ENCODE assay signal across 1 cellular context in the genomic region with DNA sequence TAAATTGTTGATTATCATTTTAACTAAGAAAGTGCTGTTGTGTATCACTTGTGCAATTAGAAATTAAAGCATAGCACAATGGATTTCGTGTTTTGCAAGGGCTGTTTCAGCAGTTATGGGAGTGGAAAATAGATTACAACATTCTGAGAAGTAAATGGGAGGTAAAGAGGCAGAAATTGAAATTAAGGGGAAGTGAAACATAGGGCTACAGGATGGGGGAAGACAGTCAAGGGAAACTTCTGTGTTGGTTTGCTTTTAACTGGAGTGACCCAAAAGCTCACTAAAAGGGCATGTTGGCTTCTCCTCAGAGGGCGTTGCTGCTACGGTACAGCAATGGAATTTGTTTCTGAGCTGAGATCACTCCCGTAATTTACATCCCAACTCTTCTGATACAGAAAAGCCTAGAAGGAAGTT.
TF ChIP-seq lines count a peak whose summit lies in the region.

No MANE protein-coding gene starts in this region.

TF ChIP-seq in SK-N-SH, 30 proteins besides CTCF, POLR2A, EP300 and RAD21 (continued from another document):
- no peak for TF ChIP-seq TAF1 (IDR thresholded peaks at IDR 0.05; ENCODE audit: borderline replicate concordance, low read depth, low read length)
- TF ChIP-seq SIN3A (IDR thresholded peaks at IDR 0.05; ENCODE audit: borderline replicate concordance, low read depth, low read length), result no peak
- TF ChIP-seq RCOR1 (IDR thresholded peaks at IDR 0.05; ENCODE audit: low read length), result no peak
- TF ChIP-seq, protein P1, sequence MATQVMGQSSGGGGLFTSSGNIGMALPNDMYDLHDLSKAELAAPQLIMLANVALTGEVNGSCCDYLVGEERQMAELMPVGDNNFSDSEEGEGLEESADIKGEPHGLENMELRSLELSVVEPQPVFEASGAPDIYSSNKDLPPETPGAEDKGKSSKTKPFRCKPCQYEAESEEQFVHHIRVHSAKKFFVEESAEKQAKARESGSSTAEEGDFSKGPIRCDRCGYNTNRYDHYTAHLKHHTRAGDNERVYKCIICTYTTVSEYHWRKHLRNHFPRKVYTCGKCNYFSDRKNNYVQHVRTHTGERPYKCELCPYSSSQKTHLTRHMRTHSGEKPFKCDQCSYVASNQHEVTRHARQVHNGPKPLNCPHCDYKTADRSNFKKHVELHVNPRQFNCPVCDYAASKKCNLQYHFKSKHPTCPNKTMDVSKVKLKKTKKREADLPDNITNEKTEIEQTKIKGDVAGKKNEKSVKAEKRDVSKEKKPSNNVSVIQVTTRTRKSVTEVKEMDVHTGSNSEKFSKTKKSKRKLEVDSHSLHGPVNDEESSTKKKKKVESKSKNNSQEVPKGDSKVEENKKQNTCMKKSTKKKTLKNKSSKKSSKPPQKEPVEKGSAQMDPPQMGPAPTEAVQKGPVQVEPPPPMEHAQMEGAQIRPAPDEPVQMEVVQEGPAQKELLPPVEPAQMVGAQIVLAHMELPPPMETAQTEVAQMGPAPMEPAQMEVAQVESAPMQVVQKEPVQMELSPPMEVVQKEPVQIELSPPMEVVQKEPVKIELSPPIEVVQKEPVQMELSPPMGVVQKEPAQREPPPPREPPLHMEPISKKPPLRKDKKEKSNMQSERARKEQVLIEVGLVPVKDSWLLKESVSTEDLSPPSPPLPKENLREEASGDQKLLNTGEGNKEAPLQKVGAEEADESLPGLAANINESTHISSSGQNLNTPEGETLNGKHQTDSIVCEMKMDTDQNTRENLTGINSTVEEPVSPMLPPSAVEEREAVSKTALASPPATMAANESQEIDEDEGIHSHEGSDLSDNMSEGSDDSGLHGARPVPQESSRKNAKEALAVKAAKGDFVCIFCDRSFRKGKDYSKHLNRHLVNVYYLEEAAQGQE (IDR thresholded peaks at IDR 0.05; ENCODE audit: low read depth, low read length), result no peak
- TF ChIP-seq MEF2A (IDR thresholded peaks at IDR 0.05; ENCODE audit: borderline replicate concordance, low read depth), result no peak
- TF ChIP-seq GATA2 (CRISPR knock-in tag; IDR thresholded peaks at IDR 0.05), result no peak
- TF ChIP-seq GABPA (IDR thresholded peaks at IDR 0.05; ENCODE audit: low read depth), result no peak
- TF ChIP-seq CHD2 (IDR thresholded peaks at IDR 0.05; ENCODE audit: low read length, partially characterized antibody), result no peak
- TF ChIP-seq, protein P2, sequence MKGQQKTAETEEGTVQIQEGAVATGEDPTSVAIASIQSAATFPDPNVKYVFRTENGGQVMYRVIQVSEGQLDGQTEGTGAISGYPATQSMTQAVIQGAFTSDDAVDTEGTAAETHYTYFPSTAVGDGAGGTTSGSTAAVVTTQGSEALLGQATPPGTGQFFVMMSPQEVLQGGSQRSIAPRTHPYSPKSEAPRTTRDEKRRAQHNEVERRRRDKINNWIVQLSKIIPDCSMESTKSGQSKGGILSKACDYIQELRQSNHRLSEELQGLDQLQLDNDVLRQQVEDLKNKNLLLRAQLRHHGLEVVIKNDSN (IDR thresholded peaks at IDR 0.05; ENCODE audit: borderline replicate concordance, low read depth), result no peak
- TF ChIP-seq FOXJ3 (CRISPR knock-in tag; IDR thresholded peaks at IDR 0.05), result no peak
- TF ChIP-seq TEAD4 (IDR thresholded peaks at IDR 0.05; ENCODE audit: borderline replicate concordance, insufficient read depth), result no peak
- no peak for TF ChIP-seq RFX5 (IDR thresholded peaks at IDR 0.05; ENCODE audit: low read length)
- TF ChIP-seq SMC3 (IDR thresholded peaks at IDR 0.05; ENCODE audit: low read depth, low read length), result no peak
- TF ChIP-seq ELF1 (IDR thresholded peaks at IDR 0.05), result no peak
